8 cellular contexts compared by ENCODE assay signal in the genomic region with DNA sequence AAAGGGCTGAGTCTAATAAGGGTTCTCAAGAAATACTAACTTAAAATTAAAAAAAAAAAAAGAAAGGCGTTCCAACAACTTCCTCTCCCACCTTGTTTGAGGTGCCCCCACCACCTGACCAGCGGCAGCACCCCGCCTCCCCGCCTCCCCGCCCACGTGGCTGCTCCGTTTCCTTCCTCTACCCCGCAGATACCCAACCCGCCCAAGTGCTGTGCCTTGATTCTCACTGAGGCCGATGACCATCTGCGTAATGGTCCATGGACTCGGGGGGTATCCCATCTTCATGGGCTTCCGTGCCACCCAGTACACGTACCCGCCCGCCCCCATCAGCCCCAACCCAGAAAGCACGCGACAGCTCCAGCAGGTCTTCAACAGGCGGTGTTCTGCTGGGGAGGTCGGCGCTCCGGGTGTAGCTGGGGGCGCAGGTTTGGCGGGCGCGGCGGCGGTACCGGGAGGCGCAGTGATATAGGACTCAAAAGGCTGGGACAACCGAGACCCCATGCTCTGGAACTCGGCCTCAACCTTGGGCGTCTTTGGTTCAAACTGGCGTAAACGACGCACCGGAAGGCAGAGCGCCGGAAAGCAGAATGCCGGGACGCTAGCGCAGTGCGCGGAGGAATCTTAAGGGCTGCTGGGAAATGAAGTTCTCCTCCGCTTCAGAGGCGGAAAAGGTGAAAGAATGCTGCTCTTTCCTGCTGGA. TPM values are rescaled to one million over a fixed set of nuclear protein-coding genes. Genes with fewer than 3 reads are reported as not detected.
DNase-seq lines count a peak whose midpoint lies in the region; ATAC-seq and TF ChIP-seq lines count a peak whose summit lies in the region.

Gene DMAC1, minus strand, starts transcription at position 545 of the 700 bp plus-strand sequence. Its CDS starts 44 bp downstream, at position 501.

- H3K9me2 ChIP-seq in DOHH2 (replicated peaks; ENCODE audit: control insufficient read depth, low read length) = no peaks in the 10 kb centered on the region

- H3K36me3 ChIP-seq in DOHH2 (ENCODE audit: control insufficient read depth, low read length) = peaks cover 38% of the 10 kb centered on the region
- H3K36me3 ChIP-seq in KOPT-K1 (ENCODE audit: insufficient read depth, low read length) = peaks cover 35% of the 10 kb centered on the region
- H3K36me3 ChIP-seq in neural progenitor cell = no peaks in the 10 kb centered on the region

- H3K36me3 Mint-ChIP-seq in neural progenitor cell = peaks cover 7% of the 10 kb centered on the region

- H4K20me1 ChIP-seq in DOHH2 (ENCODE audit: control insufficient read depth, insufficient read depth, low read depth, low read length) (no peaks in the 10 kb centered on the region), neural progenitor cell (ENCODE audit: low read depth) (no peaks in the 10 kb centered on the region)

- H3K9me3 ChIP-seq in DOHH2 (ENCODE audit: control insufficient read depth, insufficient read depth, low read length) (no peaks in the 10 kb centered on the region), KOPT-K1 (ENCODE audit: insufficient read depth, low read length, poor library complexity, severe bottlenecking) (no peaks in the 10 kb centered on the region), neural progenitor cell (ENCODE audit: low read depth) (no peaks in the 10 kb centered on the region)

- TF ChIP-seq CTCF in DOHH2 (IDR thresholded peaks at IDR 0.05; ENCODE audit: low read depth, low read length, poor library complexity, severe bottlenecking) (no peak), foreskin keratinocyte (conservative IDR thresholded peaks at IDR 0.05) (no peak), neural progenitor cell (IDR thresholded peaks at IDR 0.05) (no peak)

- H3K27me3 Mint-ChIP-seq in neural progenitor cell (ENCODE audit: insufficient read depth, low read depth) = no peaks in the 10 kb centered on the region

- no peaks in the 10 kb centered on the region for H3K9me3 Mint-ChIP-seq in neural progenitor cell

- ATAC-seq in GM21737 (IDR thresholded peaks at IDR 0.05; ENCODE audit: unreplicated experiment) (peak; percentile 89), foreskin keratinocyte (peak; percentile 91)

- DNase-seq in SHP77 (lab: John Stamatoyannopoulos, UW) = peak; percentile 52 to 61
- DNase-seq in activated gamma-delta T cell (lab: John Stamatoyannopoulos, UW) = peak; percentile 36
- DNase-seq in foreskin keratinocyte = peak; percentile 81 to 89
- DNase-seq in neural progenitor cell (ENCODE audit: low spot score) = peak; percentile 87
- peak; percentile 69 for DNase-seq in stromal cell of bone marrow (ENCODE audit: low read depth)

- H3K9ac ChIP-seq in neural progenitor cell = peak within 1 kb of the TSS; percentile 51

- H3K27ac Mint-ChIP-seq in neural progenitor cell = peak within 1 kb of the TSS; percentile 81

- peak within 1 kb of the TSS; percentile 94 for H3K4me3 Mint-ChIP-seq in neural progenitor cell

- H3K4me1 Mint-ChIP-seq in neural progenitor cell = peaks cover 9% of the 10 kb centered on the region

- H3K27me3 ChIP-seq in DOHH2 (ENCODE audit: control insufficient read depth, low read length) (no peaks in the 10 kb centered on the region), foreskin keratinocyte (no peaks in the 10 kb centered on the region), neural progenitor cell (no peaks in the 10 kb centered on the region)

- H3K79me2 ChIP-seq in DOHH2 (ENCODE audit: control insufficient read depth, low read length) (peaks cover 23% of the 10 kb centered on the region), neural progenitor cell (ENCODE audit: low read depth) (peaks cover 24% of the 10 kb centered on the region)

- H3K4me3 ChIP-seq in DOHH2 (ENCODE audit: low read length) = peak within 1 kb of the TSS; percentile 98
- peak within 1 kb of the TSS; percentile 61 for H3K4me3 ChIP-seq in neural progenitor cell

- H3K27ac ChIP-seq in DOHH2 (ENCODE audit: low read depth, low read length) = peak within 1 kb of the TSS; percentile 71
- peak within 1 kb of the TSS; percentile 97 for H3K27ac ChIP-seq in KOPT-K1 (ENCODE audit: low read depth, low read length, poor library complexity, severe bottlenecking)
- H3K27ac ChIP-seq in foreskin keratinocyte = peak within 1 kb of the TSS; percentile 63
- no peak within 1 kb of the TSS for H3K27ac ChIP-seq in neural progenitor cell

- H3F3A ChIP-seq in DOHH2 (ENCODE audit: control insufficient read depth, insufficient read depth) (no peaks in the 10 kb centered on the region), neural progenitor cell (ENCODE audit: low read depth) (no peaks in the 10 kb centered on the region)

- H3K4me1 ChIP-seq in DOHH2 (ENCODE audit: control insufficient read depth, low read length) (peaks cover 11% of the 10 kb centered on the region), foreskin keratinocyte (no peaks in the 10 kb centered on the region), neural progenitor cell (peaks cover 5% of the 10 kb centered on the region)

- H2AFZ ChIP-seq in neural progenitor cell (replicated peaks) = peak within 1 kb of the TSS; percentile 95

- peak within 1 kb of the TSS; percentile 85 for H3K4me2 ChIP-seq in DOHH2 (ENCODE audit: low read length)
- H3K4me2 ChIP-seq in neural progenitor cell = peak within 1 kb of the TSS; percentile 92

RNA-seq across cellular contexts. Expression of gene DMAC1, which starts in this region (rescaled TPM):
- total RNA-seq in foreskin keratinocyte = 53.3 and 54.1 TPM in 2 replicates
- 79.3 and 81.7 TPM in 2 replicates for polyA plus RNA-seq in foreskin keratinocyte
- total RNA-seq in neural progenitor cell (ENCODE audit: low replicate concordance) = 15.8 and 17.4 TPM in 2 replicates

Comparison
In these comparisons a context has a peak if more than half of its experiments do, and no peak if none do; other contexts are left out.
1. DNase-seq: peak in every context shown above with its lines; median percentile 87 in neural progenitor cell; 85 in foreskin keratinocyte; 69 in stromal cell of bone marrow; 56 in SHP77; 36 in activated gamma-delta T cell.